ENCODE assay signal across 8 cellular contexts in genomic region chr18:9082763-9083510, GRCh38.
DNase-seq lines count a peak whose midpoint lies in the region; ATAC-seq lines count a peak whose summit lies in the region.

No MANE protein-coding gene starts in this region.

- DNase-seq in activated gamma-delta T cell treated with Interleukin-2 at 50 U/mL for 16 hours (peak; percentile 26), activated gamma-delta T cell (lab: John Stamatoyannopoulos, UW) (no peak), SW480 (ENCODE audit: low spot score) (no peak), NCI-H1694 (lab: John Stamatoyannopoulos, UW) (no peak), glomerular visceral epithelial cell (ENCODE audit: extremely low spot score) (no peak)
- DNase-seq in activated CD8-positive, alpha-beta memory T cell treated with anti-CD3 and anti-CD28 coated beads, Interleukin-2, amount 50 U/mL, for 48 hours = peak; percentile 62
- DNase-seq in stimulated activated CD4-positive, alpha-beta T cell treated with anti-CD3 and anti-CD28 coated beads, Interleukin-15, amount 100 ng/mL, for 24 hours = peak; percentile 70

- peak; percentile 79 for ATAC-seq in HG03196 (IDR thresholded peaks at IDR 0.05; ENCODE audit: unreplicated experiment)

Comparison
In these comparisons a context has a peak if more than half of its experiments do, and no peak if none do; other contexts are left out.
1. DNase-seq: peak in activated gamma-delta T cell treated with Interleukin-2 at 50 U/mL for 16 hours (single experiment), activated CD8-positive, alpha-beta memory T cell treated with anti-CD3 and anti-CD28 coated beads, Interleukin-2, amount 50 U/mL, for 48 hours (single experiment) and stimulated activated CD4-positive, alpha-beta T cell treated with anti-CD3 and anti-CD28 coated beads, Interleukin-15, amount 100 ng/mL, for 24 hours (single experiment); none in activated gamma-delta T cell (single experiment), SW480 (single experiment), NCI-H1694 (single experiment) and glomerular visceral epithelial cell (single experiment).